Comparison of ENCODE assay signal across 1 cellular context in the genomic region with DNA sequence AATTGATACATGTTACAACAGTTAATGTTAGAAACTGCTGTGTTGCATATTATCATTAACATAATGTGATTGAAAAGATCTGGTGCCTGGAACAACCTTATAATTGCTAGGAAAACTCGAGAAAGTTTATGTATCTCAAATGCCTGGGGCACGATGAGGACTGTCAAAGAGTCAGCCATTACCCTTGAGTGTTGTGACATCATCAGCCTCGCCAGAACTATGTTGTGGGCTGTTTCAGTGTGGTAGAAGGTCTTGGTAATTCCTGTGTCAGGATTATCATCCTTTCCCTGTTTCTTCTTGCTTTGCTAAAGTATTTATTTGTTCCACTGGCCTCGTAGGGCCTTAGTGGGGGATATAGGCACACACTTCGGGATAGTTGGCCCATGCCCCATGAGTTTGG.
TF ChIP-seq lines count a peak whose summit lies in the region.

No MANE protein-coding gene starts in this region.

TF ChIP-seq in SK-N-SH, 30 proteins besides CTCF, POLR2A, EP300 and RAD21 (continued from another document):
- TF ChIP-seq, protein P1, sequence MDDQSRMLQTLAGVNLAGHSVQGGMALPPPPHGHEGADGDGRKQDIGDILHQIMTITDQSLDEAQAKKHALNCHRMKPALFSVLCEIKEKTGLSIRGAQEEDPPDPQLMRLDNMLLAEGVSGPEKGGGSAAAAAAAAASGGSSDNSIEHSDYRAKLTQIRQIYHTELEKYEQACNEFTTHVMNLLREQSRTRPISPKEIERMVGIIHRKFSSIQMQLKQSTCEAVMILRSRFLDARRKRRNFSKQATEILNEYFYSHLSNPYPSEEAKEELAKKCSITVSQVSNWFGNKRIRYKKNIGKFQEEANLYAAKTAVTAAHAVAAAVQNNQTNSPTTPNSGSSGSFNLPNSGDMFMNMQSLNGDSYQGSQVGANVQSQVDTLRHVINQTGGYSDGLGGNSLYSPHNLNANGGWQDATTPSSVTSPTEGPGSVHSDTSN (IDR thresholded peaks at IDR 0.05) = no peak
- TF ChIP-seq NFIC (IDR thresholded peaks at IDR 0.05; ENCODE audit: borderline replicate concordance) (no peak), GATA2 (CRISPR knock-in tag; IDR thresholded peaks at IDR 0.05) (no peak), EZH2phosphoT487 (IDR thresholded peaks at IDR 0.05; ENCODE audit: borderline replicate concordance, low read depth) (no peak), NRF1 (IDR thresholded peaks at IDR 0.05; ENCODE audit: low read depth, low read length) (no peak), FOSL2 (IDR thresholded peaks at IDR 0.05; ENCODE audit: borderline replicate concordance, low read depth) (no peak), JUND (IDR thresholded peaks at IDR 0.05) (no peak), FOXM1 (IDR thresholded peaks at IDR 0.05; ENCODE audit: low read depth) (no peak), RCOR1 (IDR thresholded peaks at IDR 0.05; ENCODE audit: low read length) (no peak), MEF2A (IDR thresholded peaks at IDR 0.05; ENCODE audit: borderline replicate concordance, low read depth) (no peak), SMC3 (IDR thresholded peaks at IDR 0.05; ENCODE audit: low read depth, low read length) (no peak)
- TF ChIP-seq, protein P2, sequence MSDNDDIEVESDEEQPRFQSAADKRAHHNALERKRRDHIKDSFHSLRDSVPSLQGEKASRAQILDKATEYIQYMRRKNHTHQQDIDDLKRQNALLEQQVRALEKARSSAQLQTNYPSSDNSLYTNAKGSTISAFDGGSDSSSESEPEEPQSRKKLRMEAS (IDR thresholded peaks at IDR 0.05; ENCODE audit: low read depth) = no peak
- TF ChIP-seq, protein P3, sequence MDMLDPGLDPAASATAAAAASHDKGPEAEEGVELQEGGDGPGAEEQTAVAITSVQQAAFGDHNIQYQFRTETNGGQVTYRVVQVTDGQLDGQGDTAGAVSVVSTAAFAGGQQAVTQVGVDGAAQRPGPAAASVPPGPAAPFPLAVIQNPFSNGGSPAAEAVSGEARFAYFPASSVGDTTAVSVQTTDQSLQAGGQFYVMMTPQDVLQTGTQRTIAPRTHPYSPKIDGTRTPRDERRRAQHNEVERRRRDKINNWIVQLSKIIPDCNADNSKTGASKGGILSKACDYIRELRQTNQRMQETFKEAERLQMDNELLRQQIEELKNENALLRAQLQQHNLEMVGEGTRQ (IDR thresholded peaks at IDR 0.05; ENCODE audit: borderline replicate concordance, low read depth, low read length) = no peak
